ENCODE assay signal across 8 cellular contexts in genomic region chr7:5528071-5528814, GRCh38. TPM values are rescaled to one million over a fixed set of nuclear protein-coding genes. Genes with fewer than 3 reads are reported as not detected.
A peak's percentile ranks its signal among the peaks of the same experiment; 100 is the strongest.
DNase-seq lines count a peak whose midpoint lies in the region; ATAC-seq, FAIRE-seq and TF ChIP-seq lines count a peak whose summit lies in the region.

No MANE protein-coding gene starts in this region.

- H3K4me1 ChIP-seq in HEK293 (ENCODE audit: control insufficient read depth, insufficient read depth, low read length) (no peaks in the 10 kb centered on the region), endodermal cell (ENCODE audit: control insufficient read depth, insufficient read depth, low read length) (peaks cover 6% of the 10 kb centered on the region), muscle layer of duodenum (ENCODE audit: control insufficient read depth in 1 of 2, insufficient read depth in 2 of 2, low read length in 2 of 2) (peaks cover 0 to 22% of the 10 kb centered on the region in 2 donors)

- H3K9ac ChIP-seq in endodermal cell (ENCODE audit: extremely low read depth, low read length, poor library complexity, severe bottlenecking): peak overlapping the region; percentile 97

- no peaks in the 10 kb centered on the region for H3K9me3 Mint-ChIP-seq in activated CD4-positive, alpha-beta T cell treated with anti-CD3 and anti-CD28 coated beads for 36 hours (ENCODE audit: low read depth)
- H3K9me3 Mint-ChIP-seq in endodermal cell: no peaks in the 10 kb centered on the region

- CTCF ChIA-PET in HEK293 (lab: Yijun Ruan, JAX): interaction anchor here (0.5 to 1.1 kb wide), 8 partner anchors 19 to 178 kb away, joined by 3 to 6 read pairs (median 4); no protein-coding TSS in a partner anchor
- CTCF ChIA-PET in activated CD4-positive, alpha-beta T cell treated with anti-CD3 and anti-CD28 coated beads for 36 hours (lab: Charles Lee): interaction anchor here (0.6 to 0.8 kb wide), 2 partner anchors 11 to 899 kb away, joined by 3 read pairs; no protein-coding TSS in a partner anchor

- FAIRE-seq in urothelium cell line (lab: Jason Lieb, UNC): peak; percentile 90

- ATAC-seq in activated CD4-positive, alpha-beta T cell treated with anti-CD3 and anti-CD28 coated beads for 36 hours: no peak
- no peak for ATAC-seq in HG02678 (IDR thresholded peaks at IDR 0.05; ENCODE audit: unreplicated experiment)

- POLR2A ChIA-PET in HEK293 (lab: Yijun Ruan, JAX): interaction anchor here (0.6 to 1.2 kb wide), 2 partner anchors 29 to 31 kb away, joined by 3 to 4 read pairs; no protein-coding TSS in a partner anchor
- POLR2A ChIA-PET in activated CD4-positive, alpha-beta T cell treated with anti-CD3 and anti-CD28 coated beads for 36 hours (lab: Charles Lee): interaction anchor here (0.5 kb wide), 1 partner anchor 42 kb away, joined by 3 read pairs; no protein-coding TSS in a partner anchor

- 68 to 78% methylated on average over 34 of the region's 34 CpGs for WGBS in endodermal cell (ENCODE audit: insufficient coverage in 1 of 2, insufficient read length in 1 of 2), 2 experiments

- peak overlapping the region; percentile 94 for H3K27ac Mint-ChIP-seq in activated CD4-positive, alpha-beta T cell treated with anti-CD3 and anti-CD28 coated beads for 36 hours
- peak overlapping the region; percentile 96 for H3K27ac Mint-ChIP-seq in endodermal cell

- intact Hi-C loops in activated CD4-positive, alpha-beta T cell treated with anti-CD3 and anti-CD28 coated beads for 36 hours (cut with DNase I, micrococcal nuclease): no loop called here

- peak overlapping the region; percentile 100 for H3K4me3 Mint-ChIP-seq in activated CD4-positive, alpha-beta T cell treated with anti-CD3 and anti-CD28 coated beads for 36 hours
- peak overlapping the region; percentile 94 for H3K4me3 Mint-ChIP-seq in endodermal cell

- H3K27me3 ChIP-seq in endodermal cell (ENCODE audit: control insufficient read depth, insufficient read depth, low read length, poor library complexity, severe bottlenecking): no peaks in the 10 kb centered on the region
- H3K27me3 ChIP-seq in muscle layer of duodenum (ENCODE audit: low read depth, low read length): no peaks in the 10 kb centered on the region

- TF ChIP-seq CTCF in HEK293 (tag by site-specific recombination; IDR thresholded peaks at IDR 0.05): no peak
- TF ChIP-seq CTCF in endodermal cell (conservative IDR thresholded peaks at IDR 0.05): no peak

- H3K9me3 ChIP-seq in HEK293 (ENCODE audit: control insufficient read depth, insufficient read depth, low read depth, low read length): no peaks in the 10 kb centered on the region
- no peaks in the 10 kb centered on the region for H3K9me3 ChIP-seq in endodermal cell (ENCODE audit: control insufficient read depth, low read length)
- no peaks in the 10 kb centered on the region for H3K9me3 ChIP-seq in muscle layer of duodenum (ENCODE audit: control insufficient read depth in 1 of 2, low read length in 2 of 2)

- H3K4me1 Mint-ChIP-seq in activated CD4-positive, alpha-beta T cell treated with anti-CD3 and anti-CD28 coated beads for 36 hours: peaks cover 27% of the 10 kb centered on the region
- H3K4me1 Mint-ChIP-seq in endodermal cell: peaks cover 31% of the 10 kb centered on the region

- peak overlapping the region; percentile 99 for H3K27ac ChIP-seq in HEK293 (ENCODE audit: extremely low read depth, low read depth, low read length)
- H3K27ac ChIP-seq in endodermal cell (ENCODE audit: low read depth, low read length): peak overlapping the region; percentile 99
- peak overlapping the region; percentile 93 for H3K27ac ChIP-seq in muscle layer of duodenum (ENCODE audit: low read length)

- H3K4me3 ChIP-seq in HEK293 (ENCODE audit: low read depth, low read length) (peak overlapping the region; percentile 92), endodermal cell (ENCODE audit: low read length) (peak overlapping the region; percentile 94), muscle layer of duodenum (ENCODE audit: low read depth in 1 of 2, low read length in 2 of 2) (peak overlapping the region; percentile 92 to 99)

- DNase-seq in activated CD4-positive, alpha-beta T cell treated with anti-CD3 and anti-CD28 coated beads for 36 hours: peak; percentile 50
- DNase-seq in endodermal cell: no peak
- DNase-seq in urothelium cell line (ENCODE audit: low spot score): no peak
- DNase-seq in SHP77 (lab: John Stamatoyannopoulos, UW): no peak
- DNase-seq in GF-D8 (lab: John Stamatoyannopoulos, UW): no peak

- no peaks in the 10 kb centered on the region for H3K27me3 Mint-ChIP-seq in activated CD4-positive, alpha-beta T cell treated with anti-CD3 and anti-CD28 coated beads for 36 hours
- H3K27me3 Mint-ChIP-seq in endodermal cell (ENCODE audit: insufficient read depth): no peaks in the 10 kb centered on the region

- peaks cover 7 to 45% of the 10 kb centered on the region in 2 experiments for H3K36me3 ChIP-seq in HEK293 (ENCODE audit: control insufficient read depth in 2 of 2, insufficient read depth in 1 of 2, low read length in 2 of 2)
- peaks cover 58% of the 10 kb centered on the region for H3K36me3 ChIP-seq in endodermal cell (ENCODE audit: control insufficient read depth, insufficient read depth, low read length)
- peaks cover 30 to 45% of the 10 kb centered on the region in 2 donors for H3K36me3 ChIP-seq in muscle layer of duodenum (ENCODE audit: control insufficient read depth in 1 of 2, insufficient read depth in 2 of 2, low read length in 2 of 2)

- peaks cover 56% of the 10 kb centered on the region for H3K36me3 Mint-ChIP-seq in activated CD4-positive, alpha-beta T cell treated with anti-CD3 and anti-CD28 coated beads for 36 hours (ENCODE audit: low read depth)
- peaks cover 54% of the 10 kb centered on the region for H3K36me3 Mint-ChIP-seq in endodermal cell (ENCODE audit: low read depth)

TF ChIP-seq in HEK293, 187 proteins besides CTCF, POLR2A, EP300 and RAD21 (continues in another document):
- TF ChIP-seq ZNF18 (tag by site-specific recombination; IDR thresholded peaks at IDR 0.05) (no peak), ZNF274 (IDR thresholded peaks at IDR 0.05; ENCODE audit: low read length) (no peak), ZNF274 (tag by site-specific recombination; IDR thresholded peaks at IDR 0.05; ENCODE audit: borderline replicate concordance) (no peak), ZNF311 (tag by site-specific recombination; IDR thresholded peaks at IDR 0.05; ENCODE audit: borderline replicate concordance) (no peak), ZNF175 (tag by site-specific recombination; IDR thresholded peaks at IDR 0.05) (no peak), ZNF280D (tag by site-specific recombination; IDR thresholded peaks at IDR 0.05) (no peak)

RNA-seq across cellular contexts. Expression of gene ACTB, which starts 2.2 kb away (rescaled TPM):
- total RNA-seq in activated CD4-positive, alpha-beta T cell treated with anti-CD3 and anti-CD28 coated beads for 36 hours: over 10,000 TPM in 1 of 2 experiments, 1,000 to 10,000 TPM in 1; 9,205 to 11,516 TPM
- 1,000 to 10,000 TPM; 4,550 to 5,347 TPM for total RNA-seq in endodermal cell
- 3,804 TPM for polyA plus RNA-seq in endodermal cell (2013, experiment 1 of 2)
- 3,713 TPM for polyA plus RNA-seq in endodermal cell (2013, experiment 2 of 2)

RNA-seq across cellular contexts. Expression of gene FBXL18, which starts 14.6 kb away (rescaled TPM):
- 1 to 10 TPM; 8.5 to 9.1 TPM for total RNA-seq in activated CD4-positive, alpha-beta T cell treated with anti-CD3 and anti-CD28 coated beads for 36 hours
- 10 to 100 TPM; 13.4 to 15.5 TPM for total RNA-seq in endodermal cell
- 7.1 TPM for polyA plus RNA-seq in endodermal cell (2013, experiment 1 of 2)
- polyA plus RNA-seq in endodermal cell (2013, experiment 2 of 2): 5.4 TPM
